9 cellular contexts compared by ENCODE assay signal in genomic region chr9:34254141-34254913, GRCh38.
DNase-seq lines count a peak whose midpoint lies in the region; ATAC-seq and TF ChIP-seq lines count a peak whose summit lies in the region.
"Had no signal": no experiment of that assay in that cellular context is flagged by ENCODE, and none has a peak within 500 bp of the region (broad histone marks: within the 10 kb centered on the region; RNA-seq: fewer than 3 reads in every experiment).

No MANE protein-coding gene starts in this region.

- TF ChIP-seq POLR2A in spleen (IDR thresholded peaks at IDR 0.05) = no peak

- WGBS in spleen, 5 donors = 85 to 92% (median 90%) methylated on average over 11 to 16 of the region's 16 CpGs

- peaks cover 12% of the 10 kb centered on the region for H3K4me1 Mint-ChIP-seq in activated CD8-positive, alpha-beta T cell treated with anti-CD3 and anti-CD28 coated beads for 36 hours (ENCODE audit: low read depth)
- H3K4me1 Mint-ChIP-seq in stimulated activated effector memory CD8-positive, alpha-beta T cell treated with anti-CD3 and anti-CD28 coated beads, Interleukin-12 subunit alpha, Interleukin-12 subunit beta, amount 100 ng/mL, for 72 hours = no peaks in the 10 kb centered on the region

- peaks cover 0 to 15% (median 6%) of the 10 kb centered on the region in 6 donors for H3K4me1 ChIP-seq in spleen

- no peak overlapping the region for H3K4me3 Mint-ChIP-seq in activated CD8-positive, alpha-beta T cell treated with anti-CD3 and anti-CD28 coated beads for 36 hours
- H3K4me3 Mint-ChIP-seq in stimulated activated effector memory CD8-positive, alpha-beta T cell treated with anti-CD3 and anti-CD28 coated beads, Interleukin-12 subunit alpha, Interleukin-12 subunit beta, amount 100 ng/mL, for 72 hours = no peak overlapping the region

- H3K27me3 ChIP-seq in spleen (replicated peaks in 1 of 7) = no peaks in the 10 kb centered on the region

- H3K4me3 ChIP-seq in spleen = no peak overlapping the region

- H3K36me3 ChIP-seq in spleen = peaks cover 5 to 98% (median 36%) of the 10 kb centered on the region in 6 donors

- ATAC-seq in activated CD8-positive, alpha-beta T cell treated with anti-CD3 and anti-CD28 coated beads for 36 hours = no peak
- ATAC-seq in Right ventricle myocardium superior (ENCODE audit: poor library complexity) (peak; percentile 21), GM21576 (IDR thresholded peaks at IDR 0.05; ENCODE audit: unreplicated experiment) (no peak), GM19035 (IDR thresholded peaks at IDR 0.05; ENCODE audit: unreplicated experiment) (no peak)
- no peak for ATAC-seq in stimulated activated effector memory CD8-positive, alpha-beta T cell treated with anti-CD3 and anti-CD28 coated beads, Interleukin-12 subunit alpha, Interleukin-12 subunit beta, amount 100 ng/mL, for 72 hours

- CTCF ChIA-PET in activated CD8-positive, alpha-beta T cell treated with anti-CD3 and anti-CD28 coated beads for 36 hours (lab: Charles Lee) = interaction anchor here (0.7 to 6.1 kb wide), 20 partner anchors 8 to 632 kb away, joined by 3 to 53 read pairs (median 4); partner anchors contain the start of gene MYORG

- intact Hi-C loops in activated CD8-positive, alpha-beta T cell treated with anti-CD3 and anti-CD28 coated beads for 36 hours (cut with micrococcal nuclease) = loop anchor here (10.0 kb wide), 1 partner anchor 130 kb away; the partner anchor contains the start of gene DCAF12
- intact Hi-C loops in Right ventricle myocardium superior (cut with DNase I) (loop anchor here (10.0 kb wide), 1 partner anchor 240 kb away; no protein-coding TSS in a partner anchor), spleen (cut with DNase I; ENCODE audit: low total_unique reads) (loop anchor here (10.0 kb wide), 1 partner anchor 130 kb away; no protein-coding TSS in a partner anchor)

- H3K9me3 ChIP-seq in spleen = no peaks in the 10 kb centered on the region

- no peaks in the 10 kb centered on the region for H3K9me3 Mint-ChIP-seq in activated CD8-positive, alpha-beta T cell treated with anti-CD3 and anti-CD28 coated beads for 36 hours
- no peaks in the 10 kb centered on the region for H3K9me3 Mint-ChIP-seq in stimulated activated effector memory CD8-positive, alpha-beta T cell treated with anti-CD3 and anti-CD28 coated beads, Interleukin-12 subunit alpha, Interleukin-12 subunit beta, amount 100 ng/mL, for 72 hours

- peaks cover 27% of the 10 kb centered on the region for H3K36me3 Mint-ChIP-seq in activated CD8-positive, alpha-beta T cell treated with anti-CD3 and anti-CD28 coated beads for 36 hours (ENCODE audit: low read depth)
- H3K36me3 Mint-ChIP-seq in stimulated activated effector memory CD8-positive, alpha-beta T cell treated with anti-CD3 and anti-CD28 coated beads, Interleukin-12 subunit alpha, Interleukin-12 subunit beta, amount 100 ng/mL, for 72 hours = peaks cover 57% of the 10 kb centered on the region

- TF ChIP-seq CTCF in activated CD8-positive, alpha-beta T cell treated with anti-CD3 and anti-CD28 coated beads for 36 hours (IDR thresholded peaks at IDR 0.05) = no peak
- no peak for TF ChIP-seq CTCF in spleen (IDR thresholded peaks at IDR 0.05 in 8 of 11, conservative IDR thresholded peaks at IDR 0.05 in 3 of 11)

- no peak overlapping the region for H3K27ac ChIP-seq in spleen

- no peaks in the 10 kb centered on the region for H3K27me3 Mint-ChIP-seq in activated CD8-positive, alpha-beta T cell treated with anti-CD3 and anti-CD28 coated beads for 36 hours

- DNase-seq in GM04504 (ENCODE audit: low read depth) (peak; percentile 64), Right ventricle myocardium superior (peak; percentile 55), NOMO-1 treated with dmso at 0.1 percent for 144 hours (lab: John Stamatoyannopoulos, UW; ENCODE audit: unreplicated experiment) (no peak), spleen (no peak)
- DNase-seq in activated CD8-positive, alpha-beta T cell treated with anti-CD3 and anti-CD28 coated beads for 36 hours = no peak
- DNase-seq in stimulated activated effector memory CD8-positive, alpha-beta T cell treated with anti-CD3 and anti-CD28 coated beads, Interleukin-12 subunit alpha, Interleukin-12 subunit beta, amount 100 ng/mL, for 72 hours (ENCODE audit: low spot score in 2 of 2) = no peak
- DNase-seq: activated gamma-delta T cell had no signal

- POLR2A ChIA-PET in activated CD8-positive, alpha-beta T cell treated with anti-CD3 and anti-CD28 coated beads for 36 hours (lab: Charles Lee) = interaction anchor here (0.7 kb wide), 1 partner anchor 20 kb away, joined by 3 read pairs; no protein-coding TSS in a partner anchor

- H3K27ac Mint-ChIP-seq in activated CD8-positive, alpha-beta T cell treated with anti-CD3 and anti-CD28 coated beads for 36 hours = peak overlapping the region; percentile 10
- H3K27ac Mint-ChIP-seq in stimulated activated effector memory CD8-positive, alpha-beta T cell treated with anti-CD3 and anti-CD28 coated beads, Interleukin-12 subunit alpha, Interleukin-12 subunit beta, amount 100 ng/mL, for 72 hours = peak overlapping the region; percentile 87

Comparison
In these comparisons a context has a peak if more than half of its experiments do, and no peak if none do; other contexts are left out.
1. DNase-seq: peak in GM04504 (single experiment) and Right ventricle myocardium superior (single experiment); none in activated CD8-positive, alpha-beta T cell treated with anti-CD3 and anti-CD28 coated beads for 36 hours (single experiment), stimulated activated effector memory CD8-positive, alpha-beta T cell treated with anti-CD3 and anti-CD28 coated beads, Interleukin-12 subunit alpha, Interleukin-12 subunit beta, amount 100 ng/mL, for 72 hours (0 of 2), NOMO-1 treated with dmso at 0.1 percent for 144 hours (single experiment) and spleen (single experiment).